In genomic region chr6:148986608-148987007, GRCh38 we compare ENCODE assay signal across 39 cellular contexts.
"Had no signal": no experiment of that assay in that cellular context is flagged by ENCODE, and none has a peak within 500 bp of the region (broad histone marks: within the 10 kb centered on the region; RNA-seq: fewer than 3 reads in every experiment).

No MANE protein-coding gene starts in this region.

- H3K4me1 Mint-ChIP-seq: activated CD4-positive, alpha-beta T cell treated with anti-CD3 and anti-CD28 coated beads, Interleukin-2, amount 10 ng/mL, durations not matched to agents 24 days and 14 days; activated naive CD8-positive, alpha-beta T cell treated with anti-CD3 and anti-CD28 coated beads for 36 hours; activated T-helper 17 cell treated with anti-CD3 and anti-CD28 coated beads, Interleukin-2, amount 50 U/mL, for 72 hours; central memory CD8-positive, alpha-beta T cell had no signal

- H3K36me3 Mint-ChIP-seq: activated CD4-positive, alpha-beta memory T cell treated with anti-CD3 and anti-CD28 coated beads for 36 hours; activated naive CD4-positive, alpha-beta T cell treated with anti-CD3 and anti-CD28 coated beads, Interleukin-2, amount 50 U/mL, for 72 hours; activated naive CD8-positive, alpha-beta T cell treated with anti-CD3 and anti-CD28 coated beads for 36 hours had no signal

- H3K27ac ChIP-seq: adrenal gland, body of pancreas, brain microvascular endothelial cell, breast epithelium, cardiac muscle cell, VCaP had no signal

- H3K27me3 Mint-ChIP-seq: activated B cell treated with CpG ODN at 0.5 μM for 24 hours; activated CD4-positive, alpha-beta memory T cell treated with anti-CD3 and anti-CD28 coated beads for 36 hours; activated CD8-positive, alpha-beta T cell treated with anti-CD3 and anti-CD28 coated beads for 36 hours; activated naive CD8-positive, alpha-beta T cell treated with anti-CD3 and anti-CD28 coated beads for 36 hours; activated T-helper 17 cell treated with anti-CD3 and anti-CD28 coated beads, Interleukin-2, amount 50 U/mL, for 72 hours; central memory CD8-positive, alpha-beta T cell had no signal

- FAIRE-seq: astrocyte, TTC549 had no signal

- H3K4me1 ChIP-seq: body of pancreas, breast epithelium had no signal

- H3K9me3 ChIP-seq: adrenal gland, body of pancreas, breast epithelium had no signal

- H3K4me3 ChIP-seq: adrenal gland, body of pancreas, breast epithelium, cardiac muscle cell had no signal

- H3K27me3 ChIP-seq: adrenal gland, body of pancreas, brain microvascular endothelial cell, breast epithelium, cardiac muscle cell had no signal

- H3K9me3 Mint-ChIP-seq: activated B cell treated with CpG ODN at 0.5 μM for 24 hours; activated CD4-positive, alpha-beta memory T cell treated with anti-CD3 and anti-CD28 coated beads for 36 hours; activated CD4-positive, alpha-beta T cell treated with anti-CD3 and anti-CD28 coated beads, Interleukin-2, amount 10 ng/mL, durations not matched to agents 24 days and 14 days; activated CD8-positive, alpha-beta T cell treated with anti-CD3 and anti-CD28 coated beads for 36 hours; activated naive CD4-positive, alpha-beta T cell treated with anti-CD3 and anti-CD28 coated beads for 36 hours; activated naive CD4-positive, alpha-beta T cell treated with anti-CD3 and anti-CD28 coated beads, Interleukin-2, amount 50 U/mL, for 72 hours; activated naive CD8-positive, alpha-beta T cell treated with anti-CD3 and anti-CD28 coated beads for 36 hours; activated T-cell treated with anti-CD3 and anti-CD28 coated beads, Interleukin-2, amount 50 U/mL, for 4 hours; activated T-cell treated with anti-CD3 and anti-CD28 coated beads, Interleukin-2, amount 50 U/mL, for 72 hours; activated T-helper 1 cell treated with anti-CD3 and anti-CD28 coated beads, Interleukin-12 subunit alpha, Interleukin-12 subunit beta, Interleukin-2, Interleukin-4 antibody, amounts not matched to agents 30 ng/mL and 10 ng/mL and 1 ng/mL, durations not matched to agents 14 hours and 24 hours and 36 hours; activated T-helper 17 cell treated with anti-CD3 and anti-CD28 coated beads, Interleukin-2, amount 50 U/mL, for 72 hours; central memory CD8-positive, alpha-beta T cell; T-helper 1 cell treated with Interleukin-12 subunit alpha and Interleukin-12 subunit beta and Interleukin-4 antibody, amounts not matched to agents 30 μg/mL and 1 μg/mL, for 36 hours; T-helper 2 cell treated with Interferon-gamma antibody and Interleukin-4, amounts not matched to agents 5 μg/mL and 100 μg/mL, for 36 hours had no signal

- ATAC-seq: activated CD8-positive, alpha-beta T cell treated with anti-CD3 and anti-CD28 coated beads for 36 hours; activated naive CD4-positive, alpha-beta T cell treated with anti-CD3 and anti-CD28 coated beads, Interleukin-2, amount 50 U/mL, for 72 hours; activated T-cell treated with anti-CD3 and anti-CD28 coated beads, Interleukin-2, amount 50 U/mL, for 4 hours; activated T-cell treated with anti-CD3 and anti-CD28 coated beads, Interleukin-2, amount 50 U/mL, for 72 hours; activated T-helper 17 cell treated with anti-CD3 and anti-CD28 coated beads, Interleukin-2, amount 50 U/mL, for 72 hours; body of pancreas had no signal

- DNase-seq: activated B cell treated with CpG ODN at 0.5 μM for 24 hours; activated CD4-positive, alpha-beta memory T cell treated with anti-CD3 and anti-CD28 coated beads for 36 hours; activated CD4-positive, alpha-beta T cell treated with anti-CD3 and anti-CD28 coated beads for 4 hours; activated CD4-positive, alpha-beta T cell treated with anti-CD3 and anti-CD28 coated beads, Interleukin-2, amount 10 ng/mL, durations not matched to agents 24 days and 14 days; activated CD4-positive, alpha-beta T cell treated with anti-CD3 and anti-CD28 coated beads, Interleukin-2, amount 50 U/mL, for 1 hour; activated CD4-positive, alpha-beta T cell treated with anti-CD3 and anti-CD28 coated beads, Interleukin-2, amount 50 U/mL, for 4 hours; activated CD4-positive, CD25-positive, alpha-beta regulatory T cell treated with anti-CD3 and anti-CD28 coated beads, Interleukin-2, amount 50 U/mL, for 72 hours; activated CD8-positive, alpha-beta T cell treated with anti-CD3 and anti-CD28 coated beads for 36 hours; activated effector memory CD4-positive, alpha-beta T cell treated with anti-CD3 and anti-CD28 coated beads, Interleukin-2, amount 50 U/mL, for 16 hours; activated gamma-delta T cell treated with Interleukin-2 at 50 U/mL for 16 hours; activated naive CD4-positive, alpha-beta T cell; activated naive CD4-positive, alpha-beta T cell treated with anti-CD3 and anti-CD28 coated beads for 36 hours; activated naive CD4-positive, alpha-beta T cell treated with anti-CD3 and anti-CD28 coated beads, Interleukin-2, amount 50 U/mL, for 16 hours; activated naive CD8-positive, alpha-beta T cell treated with anti-CD3 and anti-CD28 coated beads for 36 hours; activated T-cell treated with anti-CD3 and anti-CD28 coated beads for 4 hours; activated T-cell treated with anti-CD3 and anti-CD28 coated beads, Interleukin-2, amount 50 U/mL, for 1 hour; activated T-cell treated with anti-CD3 and anti-CD28 coated beads, Interleukin-2, amount 50 U/mL, for 4 hours; activated T-cell treated with anti-CD3 and anti-CD28 coated beads, Interleukin-2, amount 50 U/mL, for 72 hours; adrenal gland; amniotic stem cell; aorta; body of pancreas; brain microvascular endothelial cell; caudate nucleus; cerebellar nuclear complex; T-helper 1 cell; T-helper 2 cell; T-helper 9 cell had no signal

- H3K27ac Mint-ChIP-seq: activated CD4-positive, alpha-beta memory T cell treated with anti-CD3 and anti-CD28 coated beads for 36 hours; activated CD4-positive, alpha-beta T cell treated with anti-CD3 and anti-CD28 coated beads, Interleukin-2, amount 10 ng/mL, durations not matched to agents 24 days and 14 days; activated CD8-positive, alpha-beta T cell treated with anti-CD3 and anti-CD28 coated beads for 36 hours; activated naive CD4-positive, alpha-beta T cell treated with anti-CD3 and anti-CD28 coated beads for 36 hours; activated naive CD4-positive, alpha-beta T cell treated with anti-CD3 and anti-CD28 coated beads, Interleukin-2, amount 50 U/mL, for 72 hours; activated naive CD8-positive, alpha-beta T cell treated with anti-CD3 and anti-CD28 coated beads for 36 hours; activated T-cell treated with anti-CD3 and anti-CD28 coated beads, Interleukin-2, amount 50 U/mL, for 72 hours; activated T-helper 1 cell treated with anti-CD3 and anti-CD28 coated beads, Interleukin-12 subunit alpha, Interleukin-12 subunit beta, Interleukin-2, Interleukin-4 antibody, amounts not matched to agents 30 ng/mL and 10 ng/mL and 1 ng/mL, durations not matched to agents 14 hours and 24 hours and 36 hours; activated T-helper 17 cell treated with anti-CD3 and anti-CD28 coated beads, Interleukin-2, amount 50 U/mL, for 72 hours; T-helper 1 cell treated with Interleukin-12 subunit alpha and Interleukin-12 subunit beta and Interleukin-4 antibody, amounts not matched to agents 30 μg/mL and 1 μg/mL, for 36 hours; T-helper 2 cell treated with Interferon-gamma antibody and Interleukin-4, amounts not matched to agents 5 μg/mL and 100 μg/mL, for 36 hours had no signal

- H3K36me3 ChIP-seq: adrenal gland, brain microvascular endothelial cell, breast epithelium, cardiac muscle cell had no signal

- H3K4me3 Mint-ChIP-seq: activated B cell treated with CpG ODN at 0.5 μM for 24 hours; activated CD4-positive, alpha-beta memory T cell treated with anti-CD3 and anti-CD28 coated beads for 36 hours; activated CD4-positive, alpha-beta T cell treated with anti-CD3 and anti-CD28 coated beads, Interleukin-2, amount 10 ng/mL, durations not matched to agents 24 days and 14 days; activated CD8-positive, alpha-beta T cell treated with anti-CD3 and anti-CD28 coated beads for 36 hours; activated naive CD4-positive, alpha-beta T cell treated with anti-CD3 and anti-CD28 coated beads for 36 hours; activated naive CD8-positive, alpha-beta T cell treated with anti-CD3 and anti-CD28 coated beads for 36 hours; activated T-cell treated with anti-CD3 and anti-CD28 coated beads, Interleukin-2, amount 50 U/mL, for 4 hours; activated T-cell treated with anti-CD3 and anti-CD28 coated beads, Interleukin-2, amount 50 U/mL, for 72 hours; activated T-helper 1 cell treated with anti-CD3 and anti-CD28 coated beads, Interleukin-12 subunit alpha, Interleukin-12 subunit beta, Interleukin-2, Interleukin-4 antibody, amounts not matched to agents 30 ng/mL and 10 ng/mL and 1 ng/mL, durations not matched to agents 14 hours and 24 hours and 36 hours; activated T-helper 17 cell treated with anti-CD3 and anti-CD28 coated beads, Interleukin-2, amount 50 U/mL, for 72 hours; central memory CD8-positive, alpha-beta T cell; T-helper 1 cell treated with Interleukin-12 subunit alpha and Interleukin-12 subunit beta and Interleukin-4 antibody, amounts not matched to agents 30 μg/mL and 1 μg/mL, for 36 hours; T-helper 2 cell treated with Interferon-gamma antibody and Interleukin-4, amounts not matched to agents 5 μg/mL and 100 μg/mL, for 36 hours had no signal
